ENCODE assay signal across 13 cellular contexts in genomic region chr2:44936715-44937687, GRCh38. TPM values are rescaled to one million over a fixed set of nuclear protein-coding genes. Genes with fewer than 3 reads are reported as not detected.
A peak's percentile ranks its signal among the peaks of the same experiment; 100 is the strongest.
DNase-seq lines count a peak whose midpoint lies in the region; ATAC-seq and TF ChIP-seq lines count a peak whose summit lies in the region.
"Had no signal": no experiment of that assay in that cellular context is flagged by ENCODE, and none has a peak within 500 bp of the region (broad histone marks: within the 10 kb centered on the region; RNA-seq: fewer than 3 reads in every experiment).

No MANE protein-coding gene starts in this region.

- H3K4me1 ChIP-seq in HCT116 (ENCODE audit: control insufficient read depth in 1 of 2, insufficient read depth in 2 of 2, low read length in 2 of 2): peaks cover 14 to 46% of the 10 kb centered on the region in 2 experiments; a peak in 3 of 4 replicates
- H3K4me1 ChIP-seq in right lobe of liver: peaks cover 0 to 26% (median 3%) of the 10 kb centered on the region in 4 donors

- H3K36me3 Mint-ChIP-seq in CD4-positive, alpha-beta T cell (ENCODE audit: low read depth): no peaks in the 10 kb centered on the region
- H3K36me3 Mint-ChIP-seq in brain: peaks cover 5% of the 10 kb centered on the region
- H3K36me3 Mint-ChIP-seq in nephron (ENCODE audit: low read depth): no peaks in the 10 kb centered on the region

- H3K4me1 Mint-ChIP-seq in CD4-positive, alpha-beta T cell (ENCODE audit: low read depth): peaks cover 30% of the 10 kb centered on the region
- H3K4me1 Mint-ChIP-seq in brain (peaks cover 57% of the 10 kb centered on the region), nephron (peaks cover 19% of the 10 kb centered on the region)

- H3K27me3 ChIP-seq in CD4-positive, alpha-beta T cell (ENCODE audit: control insufficient read depth, insufficient read depth, low read length): peaks cover 95% of the 10 kb centered on the region
- H3K27me3 ChIP-seq in HCT116 (ENCODE audit: insufficient read depth, low read length) (no peaks in the 10 kb centered on the region), right lobe of liver (peaks cover 11 to 59% of the 10 kb centered on the region in 2 donors)

- TF ChIP-seq POLR2A in HCT116 (IDR thresholded peaks at IDR 0.05; ENCODE audit: borderline replicate concordance, extremely low read depth, insufficient read depth, insufficient read length): no peak
- TF ChIP-seq POLR2A in right lobe of liver (IDR thresholded peaks at IDR 0.05): no peak

- H3K4me3 Mint-ChIP-seq in CD4-positive, alpha-beta T cell: peak overlapping the region; percentile 11
- peak overlapping the region in 4 of 5 experiments; percentile 24 to 82 (median 72) for H3K4me3 Mint-ChIP-seq in brain
- H3K4me3 Mint-ChIP-seq in nephron: peak overlapping the region; percentile 17 to 46 (median 30)

- no peaks in the 10 kb centered on the region for H3K9me3 Mint-ChIP-seq in CD4-positive, alpha-beta T cell
- H3K9me3 Mint-ChIP-seq in brain: peaks cover 0 to 5% (median 0%) of the 10 kb centered on the region in 5 experiments
- H3K9me3 Mint-ChIP-seq in nephron: peaks cover 3% of the 10 kb centered on the region

- H3K4me3 ChIP-seq in HCT116 (replicated peaks in 1 of 2; ENCODE audit: low read depth in 1 of 2, low read length in 2 of 2): peak overlapping the region; percentile 70 to 80
- H3K4me3 ChIP-seq in right lobe of liver: no peak overlapping the region
- H3K4me3 ChIP-seq: BLaER1, lung had no signal

- no peaks in the 10 kb centered on the region for H3K79me2 ChIP-seq in HCT116 (ENCODE audit: insufficient read depth, low read length)

- WGBS in right lobe of liver (ENCODE audit: insufficient coverage, low coverage, low lambda C conversion rate, missing lambda C conversion rate): 10% methylated on average over 15 of the region's 22 CpGs

- RAD21 ChIA-PET in HCT116 (lab: Charles Lee; ENCODE audit: low non-redundant PET in 1 of 2, low total read pairs in 2 of 2, uncharacterized antibody in 2 of 2, unreplicated experiment in 2 of 2): no interaction called here

- H3K27ac ChIP-seq in CD4-positive, alpha-beta T cell (ENCODE audit: low read depth, low read length): no peak overlapping the region
- H3K27ac ChIP-seq in HCT116 (ENCODE audit: low read depth, low read length): no peak overlapping the region; the same call in 1 of the 2 replicates
- no peak overlapping the region for H3K27ac ChIP-seq in right lobe of liver
- H3K27ac ChIP-seq: ascending aorta, BLaER1, RWPE1 had no signal

- CTCF ChIA-PET in CD4-positive, alpha-beta T cell (lab: Charles Lee): no interaction called here
- CTCF ChIA-PET in HCT116 (lab: Charles Lee): interaction anchor here (1.0 to 1.9 kb wide), 4 partner anchors 15 to 457 kb away, joined by 3 to 4 read pairs (median 3); no protein-coding TSS in a partner anchor

- no peaks in the 10 kb centered on the region for H3K9me3 ChIP-seq in CD4-positive, alpha-beta T cell (ENCODE audit: control insufficient read depth, low read length)
- H3K9me3 ChIP-seq in HCT116 (ENCODE audit: control insufficient read depth in 1 of 2, insufficient read depth in 1 of 2, low read depth in 1 of 2, low read length in 2 of 2) (no peaks in the 10 kb centered on the region), right lobe of liver (no peaks in the 10 kb centered on the region)
- H3K9me3 ChIP-seq: ascending aorta had no signal

- BruUV-seq in HCT116 (replicated peaks; lab: Mats Ljungman, UMichigan): TSS peak; percentile 36

- H3K9me2 ChIP-seq in HCT116 (ENCODE audit: insufficient read depth): no peaks in the 10 kb centered on the region

- no peak for DNase-seq in CD4-positive, alpha-beta T cell
- DNase-seq in HCT116 (ENCODE audit: low read depth, low spot score) (no peak), right lobe of liver (no peak), putamen (ENCODE audit: low spot score) (no peak)
- DNase-seq: stimulated activated CD4-positive, alpha-beta T cell treated with anti-CD3 and anti-CD28 coated beads, Interleukin-4, amount 100 ng/mL, for 1 hour had no signal

- TF ChIP-seq RAD21 in HCT116 (IDR thresholded peaks at IDR 0.05; ENCODE audit: low read depth): no peak

- ATAC-seq in CD4-positive, alpha-beta T cell (ENCODE audit: poor library complexity): no peak
- ATAC-seq in HCT116 (no peak), GM21717 (IDR thresholded peaks at IDR 0.05; ENCODE audit: unreplicated experiment) (no peak), GM21360 (IDR thresholded peaks at IDR 0.05; ENCODE audit: unreplicated experiment) (no peak), right lobe of liver (no peak)

- POLR2A ChIA-PET in CD4-positive, alpha-beta T cell (lab: Charles Lee): no interaction called here
- POLR2A ChIA-PET in HCT116 (lab: Charles Lee): interaction anchor here (0.8 to 1.2 kb wide), 2 partner anchors 72 to 575 kb away, joined by 3 to 4 read pairs; partner anchors contain the start of genes CAMKMT and SIX2

- no peaks in the 10 kb centered on the region for H4K20me1 ChIP-seq in HCT116 (ENCODE audit: insufficient read depth)

- no peak overlapping the region for H3K27ac Mint-ChIP-seq in CD4-positive, alpha-beta T cell
- H3K27ac Mint-ChIP-seq in brain: peak overlapping the region in 2 of 5 experiments; percentile 44 to 45
- no peak overlapping the region for H3K27ac Mint-ChIP-seq in nephron

- H3K27me3 Mint-ChIP-seq in CD4-positive, alpha-beta T cell: peaks cover 69% of the 10 kb centered on the region
- H3K27me3 Mint-ChIP-seq in brain (peaks cover 95% of the 10 kb centered on the region), nephron (ENCODE audit: low read depth) (peaks cover 96% of the 10 kb centered on the region)

- H3K4me2 ChIP-seq in HCT116 (ENCODE audit: low read length): peak overlapping the region; percentile 93

- intact Hi-C loops in CD4-positive, alpha-beta T cell (cut with DNase I, micrococcal nuclease): no loop called here
- intact Hi-C loops in HCT116 (cut with micrococcal nuclease): no loop called here
- intact Hi-C loops in right lobe of liver (cut with DNase I): no loop called here

- peak overlapping the region; percentile 35 for H2AFZ ChIP-seq in HCT116 (ENCODE audit: low read depth, low read length, poor library complexity, severe bottlenecking)

- no peak for TF ChIP-seq CTCF in CD4-positive, alpha-beta T cell (IDR thresholded peaks at IDR 0.05)
- no peak for TF ChIP-seq CTCF in HCT116 (IDR thresholded peaks at IDR 0.05 in 2 of 3, conservative IDR thresholded peaks at IDR 0.05 in 1 of 3; ENCODE audit: borderline replicate concordance in 1 of 3, insufficient read depth in 1 of 3, low read depth in 2 of 3, low read length in 2 of 3)
- no peak for TF ChIP-seq CTCF in brain (conservative IDR thresholded peaks at IDR 0.05)
- no peak for TF ChIP-seq CTCF in nephron (IDR thresholded peaks at IDR 0.05; ENCODE audit: unreplicated experiment in 3 of 3)
- TF ChIP-seq CTCF in right lobe of liver (IDR thresholded peaks at IDR 0.05): no peak

- peak overlapping the region; percentile 74 for H3K9ac ChIP-seq in HCT116 (ENCODE audit: low read length)
- H3K9ac ChIP-seq: BLaER1 had no signal

- no peaks in the 10 kb centered on the region for H3K36me3 ChIP-seq in HCT116 (ENCODE audit: control insufficient read depth in 1 of 2, insufficient read depth in 2 of 2, low read length in 2 of 2)
- H3K36me3 ChIP-seq in right lobe of liver: no peaks in the 10 kb centered on the region
- H3K36me3 ChIP-seq: ascending aorta, BLaER1 had no signal

TF ChIP-seq in HCT116, 20 proteins besides CTCF, POLR2A, EP300 and RAD21 (continues in another document):
- TF ChIP-seq EZH2phosphoT487 (IDR thresholded peaks at IDR 0.05; ENCODE audit: borderline replicate concordance): no peak
- TF ChIP-seq SIN3A (IDR thresholded peaks at IDR 0.05; ENCODE audit: low read depth): no peak
- no peak for TF ChIP-seq ELF1 (IDR thresholded peaks at IDR 0.05; ENCODE audit: borderline replicate concordance, low read depth)
- no peak for TF ChIP-seq POLR2AphosphoS5 (IDR thresholded peaks at IDR 0.05; ENCODE audit: low read depth, low read length)
- TF ChIP-seq SP1 (IDR thresholded peaks at IDR 0.05; ENCODE audit: low read depth): no peak
- no peak for TF ChIP-seq ZBTB33 (IDR thresholded peaks at IDR 0.05; ENCODE audit: extremely low read depth, insufficient replicate concordance, low read length)
- TF ChIP-seq CBX3 (IDR thresholded peaks at IDR 0.05; ENCODE audit: low read depth): no peak
- TF ChIP-seq FOSL1 (IDR thresholded peaks at IDR 0.05; ENCODE audit: low read depth): no peak
- no peak for TF ChIP-seq YY1 (IDR thresholded peaks at IDR 0.05; ENCODE audit: extremely low read depth, insufficient replicate concordance, low read depth, low read length)
- TF ChIP-seq TCF7L2 (IDR thresholded peaks at IDR 0.05; ENCODE audit: borderline replicate concordance, extremely low read depth, insufficient read depth, insufficient read length): no peak
- TF ChIP-seq EGR1 (IDR thresholded peaks at IDR 0.05; ENCODE audit: low read depth): no peak

RNA-seq across cellular contexts. Expression of gene SIX3, which starts 4.5 kb away (rescaled TPM):
- not detected for total RNA-seq in CD4-positive, alpha-beta T cell
- total RNA-seq in HCT116 (2021; ENCODE audit: unreplicated experiment): 1.2 TPM
- 0.64 and 0.70 TPM in 2 replicates for polyA plus RNA-seq in HCT116 (2012)
- 30.9 TPM for polyA plus RNA-seq in brain (ENCODE audit: insufficient read depth, low read depth, low replicate concordance)
- not detected for total RNA-seq in right lobe of liver
- total RNA-seq: ascending aorta had no signal

Comparison
In these comparisons a context has a peak if more than half of its experiments do, and no peak if none do; other contexts are left out.
1. H3K4me3 Mint-ChIP-seq: peak in every context shown above with its lines; median percentile 72 in brain; 30 in nephron; 11 in CD4-positive, alpha-beta T cell.
2. H3K4me3 ChIP-seq: peak in HCT116 (2 of 2); none in right lobe of liver (0 of 3).